Comparison of ENCODE assay signal across 2 cellular contexts in the genomic region with DNA sequence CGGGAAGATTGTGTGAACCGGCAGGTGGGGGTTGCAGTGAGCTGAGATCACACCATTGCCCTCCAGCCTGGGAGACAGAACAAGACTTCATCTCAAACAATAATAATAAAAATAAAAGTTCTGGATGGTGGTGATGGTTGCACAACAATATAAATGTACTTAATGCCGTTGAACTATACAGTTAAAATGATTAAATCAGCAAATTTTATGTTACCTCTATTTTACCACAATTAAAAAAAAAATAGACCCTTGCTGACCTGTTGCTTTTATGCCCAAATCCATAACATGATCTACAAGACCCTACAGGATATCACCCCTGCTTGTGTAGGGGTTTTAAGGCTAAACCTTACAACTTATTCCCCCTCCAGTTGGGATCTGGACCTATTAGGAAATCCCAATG.
TF ChIP-seq lines count a peak whose summit lies in the region.

No MANE protein-coding gene starts in this region.

TF ChIP-seq in A549, 52 proteins besides CTCF, POLR2A, EP300 and RAD21:
- TF ChIP-seq MAZ (IDR thresholded peaks at IDR 0.05; ENCODE audit: borderline replicate concordance, low read depth, low read length), result no peak
- peak; percentile 70 for TF ChIP-seq MAFK (IDR thresholded peaks at IDR 0.05; ENCODE audit: partially characterized antibody)

TF ChIP-seq in IMR-90, 13 proteins besides CTCF, POLR2A, EP300 and RAD21:
- TF ChIP-seq, protein P1, sequence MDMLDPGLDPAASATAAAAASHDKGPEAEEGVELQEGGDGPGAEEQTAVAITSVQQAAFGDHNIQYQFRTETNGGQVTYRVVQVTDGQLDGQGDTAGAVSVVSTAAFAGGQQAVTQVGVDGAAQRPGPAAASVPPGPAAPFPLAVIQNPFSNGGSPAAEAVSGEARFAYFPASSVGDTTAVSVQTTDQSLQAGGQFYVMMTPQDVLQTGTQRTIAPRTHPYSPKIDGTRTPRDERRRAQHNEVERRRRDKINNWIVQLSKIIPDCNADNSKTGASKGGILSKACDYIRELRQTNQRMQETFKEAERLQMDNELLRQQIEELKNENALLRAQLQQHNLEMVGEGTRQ (IDR thresholded peaks at IDR 0.05; ENCODE audit: low read depth, low read length), result no peak
- TF ChIP-seq MAFK (IDR thresholded peaks at IDR 0.05; ENCODE audit: low read depth, low read length), result peak; percentile 37; the same call in 1 of the 2 replicates
